Comparison of ENCODE assay signal across 8 cellular contexts in the genomic region with DNA sequence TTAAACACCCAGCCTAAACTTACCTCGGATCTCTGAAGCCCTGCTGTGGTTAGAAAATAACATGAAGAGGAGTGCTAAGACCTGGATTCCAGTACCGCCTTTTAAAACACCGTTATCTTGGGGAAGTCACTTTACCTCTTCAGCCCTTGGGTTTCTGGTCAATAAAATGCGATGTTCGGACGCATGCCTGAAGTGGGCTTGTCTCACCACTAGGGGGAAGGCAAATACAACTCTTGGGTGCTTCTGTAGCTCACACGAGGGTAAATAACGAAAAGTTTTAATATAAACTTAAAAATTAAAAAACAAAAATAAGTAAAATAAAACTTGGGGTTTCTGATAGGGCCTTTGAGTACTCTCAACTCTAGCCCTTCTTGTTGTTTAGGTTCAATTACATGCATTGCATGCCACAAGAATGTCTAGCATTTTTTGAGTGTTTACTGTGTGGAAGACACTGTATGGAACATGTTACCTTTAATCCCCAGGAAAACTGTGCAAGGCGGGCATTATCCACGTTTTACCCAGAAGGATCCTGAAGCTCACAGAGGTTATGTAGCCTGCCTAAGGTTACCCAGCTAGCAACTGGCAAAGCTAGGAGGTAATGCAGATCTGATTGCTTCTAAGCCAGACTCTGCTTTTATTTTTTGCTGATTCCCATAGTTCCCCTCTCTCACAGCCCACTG.
DNase-seq lines count a peak whose midpoint lies in the region; ATAC-seq and TF ChIP-seq lines count a peak whose summit lies in the region.

No MANE protein-coding gene starts in this region.

- peak; percentile 61 for DNase-seq in HCEC 1CT
- DNase-seq in MG63, result peak; percentile 34
- peak; percentile 68 for DNase-seq in SK-N-DZ (ENCODE audit: low spot score)
- peak in 1 of 2 donors; percentile 56 for DNase-seq in activated naive CD4-positive, alpha-beta T cell treated with anti-CD3 and anti-CD28 coated beads, Interleukin-2, amount 50 U/mL, for 72 hours (ENCODE audit: low spot score in 2 of 2)
- peak; percentile 43 for DNase-seq in Right ventricle myocardium superior
- DNase-seq in psoas muscle, result peak in 1 of 2 donors; percentile 27
- DNase-seq in GOT3 (lab: John Stamatoyannopoulos, UW), result no peak

- intact Hi-C loops in Right ventricle myocardium superior (cut with DNase I), result loop anchor here (10.0 kb wide), 1 partner anchor 138 kb away; no protein-coding TSS in a partner anchor
- intact Hi-C loops in psoas muscle (cut with DNase I), result loop anchor here (1.0 to 2.0 kb wide), 2 partner anchors 594 to 597 kb away; no protein-coding TSS in a partner anchor

- ATAC-seq in activated naive CD4-positive, alpha-beta T cell treated with anti-CD3 and anti-CD28 coated beads, Interleukin-2, amount 50 U/mL, for 72 hours, result peak; percentile 74 to 83
- ATAC-seq in Right ventricle myocardium superior (ENCODE audit: poor library complexity) (peak; percentile 97), psoas muscle (peak; percentile 68 to 94 (median 84))

- no peaks in the 10 kb centered on the region for H3K9me3 ChIP-seq in MG63
- H3K9me3 ChIP-seq in psoas muscle, result no peaks in the 10 kb centered on the region

- H3K27ac Mint-ChIP-seq in activated naive CD4-positive, alpha-beta T cell treated with anti-CD3 and anti-CD28 coated beads, Interleukin-2, amount 50 U/mL, for 72 hours, result no peak overlapping the region

- H3K9me3 Mint-ChIP-seq in activated naive CD4-positive, alpha-beta T cell treated with anti-CD3 and anti-CD28 coated beads, Interleukin-2, amount 50 U/mL, for 72 hours, result no peaks in the 10 kb centered on the region

- peaks cover 3% of the 10 kb centered on the region for H3K4me1 ChIP-seq in psoas muscle

- TF ChIP-seq CTCF in GM12872 (IDR thresholded peaks at IDR 0.05; ENCODE audit: insufficient read depth, low read depth, low read length) (peak; percentile 81), psoas muscle (IDR thresholded peaks at IDR 0.05) (peak; percentile 96)

- H3K27ac ChIP-seq in psoas muscle, result no peak overlapping the region

- WGBS in psoas muscle, 3 donors, result 8 to 16% (median 8%) methylated on average over 10 of the region's 10 CpGs

- H3K4me3 ChIP-seq in MG63 (no peak overlapping the region), psoas muscle (no peak overlapping the region)

- H3K36me3 ChIP-seq in MG63, result no peaks in the 10 kb centered on the region
- no peaks in the 10 kb centered on the region for H3K36me3 ChIP-seq in psoas muscle (ENCODE audit: insufficient read depth in 1 of 2, low read depth in 1 of 2)

- H3K27me3 ChIP-seq in MG63 (no peaks in the 10 kb centered on the region), psoas muscle (ENCODE audit: insufficient read depth in 3 of 3, low read length in 2 of 3) (no peaks in the 10 kb centered on the region)

- no peaks in the 10 kb centered on the region for H3K36me3 Mint-ChIP-seq in activated naive CD4-positive, alpha-beta T cell treated with anti-CD3 and anti-CD28 coated beads, Interleukin-2, amount 50 U/mL, for 72 hours
